1 cellular context compared by ENCODE assay signal in genomic region chr1:42613803-42614131, GRCh38.
A peak's percentile ranks its signal among the peaks of the same experiment; 100 is the strongest.
TF ChIP-seq lines count a peak whose summit lies in the region.

No MANE protein-coding gene starts in this region.

TF ChIP-seq in K562, 482 proteins besides CTCF, POLR2A, EP300 and RAD21 (continued from another document):
- TF ChIP-seq SIX5 (IDR thresholded peaks at IDR 0.05; ENCODE audit: borderline replicate concordance in 1 of 2, insufficient read depth in 1 of 2, low read depth in 1 of 2, low read length in 2 of 2) (no peak), ZNF589 (CRISPR knock-in tag; IDR thresholded peaks at IDR 0.05; ENCODE audit: low read depth) (no peak), MXD1 (CRISPR knock-in tag; IDR thresholded peaks at IDR 0.05; ENCODE audit: borderline replicate concordance, poor library complexity, severe bottlenecking) (no peak), EGR1 (conservative IDR thresholded peaks at IDR 0.05) (no peak), DDX20 (tag; IDR thresholded peaks at IDR 0.05; ENCODE audit: low read depth) (0 out of 2 replicates have a peak, but pooled peaks have one; percentile 29)
